Comparison of ENCODE assay signal across 30 cellular contexts in genomic region chr19:28655054-28655453, GRCh38.
"Had no signal": no experiment of that assay in that cellular context is flagged by ENCODE, and none has a peak within 500 bp of the region (broad histone marks: within the 10 kb centered on the region; RNA-seq: fewer than 3 reads in every experiment).

No MANE protein-coding gene starts in this region.

- H3K4me1 Mint-ChIP-seq: immature natural killer cell; nephron; stimulated activated naive B cell treated with anti-CD40 and anti-IgM and Interleukin-4, amounts not matched to agents 10 μg/mL and 1 μg/mL and 100 μg/mL, for 72 hours had no signal

- H3K27ac Mint-ChIP-seq: immature natural killer cell; naive thymus-derived CD8-positive, alpha-beta T cell; nephron; stimulated activated naive B cell treated with anti-CD40 and anti-IgM and Interleukin-4, amounts not matched to agents 10 μg/mL and 1 μg/mL and 100 μg/mL, for 72 hours had no signal

- H3K4me1 ChIP-seq: left lung, lower lobe of right lung, prostate gland, suprapubic skin, tibial artery, vagina had no signal

- H3K4me3 ChIP-seq: left lung, lower lobe of right lung, ovary, prostate gland, skin epidermis, suprapubic skin, thoracic aorta, tibial artery, vagina had no signal

- H3K36me3 ChIP-seq: left lung, lower lobe of right lung, neutrophil, ovary, prostate gland, suprapubic skin, thoracic aorta, tibial artery, vagina had no signal

- H3K27me3 ChIP-seq: left lung, neutrophil, ovary, suprapubic skin, tibial artery, vagina had no signal

- DNase-seq: hippocampal formation; immature natural killer cell; kidney; left colon; left lung; lower lobe of right lung; mammary epithelial cell; mesenchymal stem cell; naive thymus-derived CD8-positive, alpha-beta T cell; occipital lobe; ovary; retina; right cardiac atrium; stimulated activated CD4-positive, alpha-beta T cell treated with anti-CD3 and anti-CD28 coated beads, Interleukin-12 subunit alpha, Interleukin-12 subunit beta, amount 100 ng/mL, for 4 hours; stimulated activated CD4-positive, alpha-beta T cell treated with anti-CD3 and anti-CD28 coated beads, Interleukin-15, amount 100 ng/mL, for 24 hours; stimulated activated CD4-positive, alpha-beta T cell treated with anti-CD3 and anti-CD28 coated beads, Interleukin-2, amount 100 ng/mL, for 24 hours; stimulated activated CD4-positive, alpha-beta T cell treated with anti-CD3 and anti-CD28 coated beads, Interleukin-4, amount 100 ng/mL, for 1 hour; stimulated activated naive B cell treated with anti-CD40 and anti-IgM and Interleukin-4, amounts not matched to agents 10 μg/mL and 1 μg/mL and 100 μg/mL, for 72 hours; stimulated activated naive CD8-positive, alpha-beta T cell treated with anti-CD3 and anti-CD28 coated beads, Interleukin-15, Interleukin-2, amounts not matched to agents 100 U/mL and 50 U/mL, for 24 hours; tibial artery; trophoblast cell had no signal

- H3K9me3 ChIP-seq: neutrophil, ovary, prostate gland, thoracic aorta had no signal

- ATAC-seq: left colon; left lung; lower lobe of right lung; naive thymus-derived CD8-positive, alpha-beta T cell; right cardiac atrium; sciatic nerve; stimulated activated naive B cell treated with anti-CD40 and anti-IgM and Interleukin-4, amounts not matched to agents 10 μg/mL and 1 μg/mL and 100 μg/mL, for 72 hours; stimulated activated naive CD8-positive, alpha-beta T cell treated with anti-CD3 and anti-CD28 coated beads, Interleukin-15, Interleukin-2, amounts not matched to agents 100 U/mL and 50 U/mL, for 24 hours had no signal

- H3K4me3 Mint-ChIP-seq: immature natural killer cell; naive thymus-derived CD8-positive, alpha-beta T cell; nephron; neural crest cell; stimulated activated naive B cell treated with anti-CD40 and anti-IgM and Interleukin-4, amounts not matched to agents 10 μg/mL and 1 μg/mL and 100 μg/mL, for 72 hours had no signal

- H3K27ac ChIP-seq: left lung, lower lobe of right lung, neutrophil, ovary, prostate gland, skin epidermis, suprapubic skin, thoracic aorta, tibial artery, vagina had no signal
